ENCODE assay signal across 8 cellular contexts in the genomic region with DNA sequence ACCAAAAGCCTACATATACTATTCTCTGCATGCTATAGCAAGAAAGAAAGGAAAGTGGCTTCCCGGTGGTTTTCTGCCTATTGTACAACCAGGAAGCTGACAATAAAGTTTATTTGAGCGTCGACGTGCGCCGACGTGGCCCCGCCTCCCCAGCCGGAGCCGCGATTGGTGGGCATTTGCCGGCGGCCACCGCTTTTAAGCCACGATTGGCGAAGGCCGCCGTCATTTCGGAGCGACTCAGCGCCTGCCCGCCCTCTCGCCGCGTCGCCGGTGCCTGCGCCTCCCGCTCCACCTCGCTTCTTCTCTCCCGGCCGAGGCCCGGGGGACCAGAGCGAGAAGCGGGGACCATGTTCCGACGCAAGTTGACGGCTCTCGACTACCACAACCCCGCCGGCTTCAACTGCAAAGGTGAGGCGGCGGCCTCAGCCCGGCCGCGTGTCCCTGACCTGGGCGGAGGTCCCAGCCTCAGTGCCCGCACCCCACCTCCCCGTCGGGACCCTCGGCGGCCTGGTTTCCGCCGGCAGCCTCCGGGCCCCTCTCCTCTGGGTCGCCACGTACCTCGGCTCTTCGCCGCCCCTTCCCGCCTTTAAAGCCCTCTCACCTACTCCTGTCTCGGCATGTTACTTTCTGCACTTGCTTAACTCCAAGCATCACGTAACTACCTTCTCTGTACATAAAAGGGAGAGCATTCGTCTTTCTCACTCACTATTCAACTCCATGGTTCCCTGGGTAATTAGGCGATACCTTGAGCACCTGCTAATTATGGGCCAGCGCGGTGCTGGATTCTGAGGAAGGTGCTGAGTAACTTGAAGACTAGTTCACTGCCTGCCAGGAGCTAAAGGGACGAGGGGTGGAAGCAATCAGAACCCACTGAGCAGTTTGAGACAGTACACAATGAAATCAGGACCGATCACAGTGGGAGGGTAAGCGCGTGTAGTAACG. TPM values are rescaled to one million over a fixed set of nuclear protein-coding genes. Genes with fewer than 3 reads are reported as not detected.
DNase-seq lines count a peak whose midpoint lies in the region; ATAC-seq, FAIRE-seq and TF ChIP-seq lines count a peak whose summit lies in the region.

A gene (plus strand): TSS at position 254 of the 942 bp plus-strand sequence. CDS start 94 bp downstream, at position 348.

- ATAC-seq in HG02840 (IDR thresholded peaks at IDR 0.05; ENCODE audit: low FRiP score, unreplicated experiment) (peak; percentile 90), heart right ventricle (peak; percentile 98 to 100 (median 99))

- no peak for TF ChIP-seq CTCF in heart right ventricle (IDR thresholded peaks at IDR 0.05)
- no peak for TF ChIP-seq CTCF in progenitor cell of endocrine pancreas (IDR thresholded peaks at IDR 0.05; ENCODE audit: unreplicated experiment)

- peak; percentile 95 for TF ChIP-seq POLR2A in GM12892 (IDR thresholded peaks at IDR 0.05; ENCODE audit: low read depth, low read length)

- peak; percentile 78 for DNase-seq in GM12892 (ENCODE audit: insufficient read length)
- peak; percentile 57 for DNase-seq in NCI-H1436 treated with DMSO at 0.1 percent for 48 hours (lab: John Stamatoyannopoulos, UW)
- peak; percentile 93 for DNase-seq in amniotic epithelial cell (ENCODE audit: low read depth)
- DNase-seq in heart right ventricle = peak; percentile 95
- DNase-seq in progenitor cell of endocrine pancreas (ENCODE audit: low spot score, unreplicated experiment) = peak; percentile 85
- peak; percentile 94 for DNase-seq in ureter (ENCODE audit: low spot score)

- H3K27me3 ChIP-seq in heart right ventricle = no peaks in the 10 kb centered on the region

- peak within 1 kb of the TSS; percentile 90 for H3K4me3 Mint-ChIP-seq in progenitor cell of endocrine pancreas (ENCODE audit: low read depth)

- H3K36me3 ChIP-seq in heart right ventricle = peaks cover 0 to 38% (median 6%) of the 10 kb centered on the region in 9 donors

- FAIRE-seq in GM12892 (lab: Jason Lieb, UNC) = peak; percentile 99

- 0% methylated on average over 69 to 72 of the region's 72 CpGs for WGBS in heart right ventricle, 2 donors

- peak within 1 kb of the TSS; percentile 80 to 96 (median 93) for H3K4me3 ChIP-seq in heart right ventricle

- peaks cover 12% of the 10 kb centered on the region for H3K4me1 Mint-ChIP-seq in progenitor cell of endocrine pancreas (ENCODE audit: low read depth)

- peak within 1 kb of the TSS; percentile 88 for H3K27ac Mint-ChIP-seq in progenitor cell of endocrine pancreas

- intact Hi-C loops in T-helper 1 cell treated with Interleukin-12 subunit alpha and Interleukin-12 subunit beta and Interleukin-4 antibody, amounts not matched to agents 30 ng/mL and 1 ng/mL, for 36 hours (cut with micrococcal nuclease) = loop anchor here (1.0 to 10.0 kb wide), 13 partner anchors 10 to 1165 kb away; a partner anchor contains a TSS
- intact Hi-C loops in heart right ventricle (cut with DNase I) = loop anchor here in 5 of 10 donors (2.0 to 10.0 kb wide), 7 partner anchors 75 to 707 kb away; a partner anchor contains a TSS

- peaks cover 2% of the 10 kb centered on the region for H3K36me3 Mint-ChIP-seq in progenitor cell of endocrine pancreas (ENCODE audit: insufficient read depth)

- peaks cover 4% of the 10 kb centered on the region for H3K27me3 Mint-ChIP-seq in progenitor cell of endocrine pancreas

- H3K27ac ChIP-seq in heart right ventricle = peak within 1 kb of the TSS; percentile 82 to 96 (median 91)

- no peaks in the 10 kb centered on the region for H3K9me3 Mint-ChIP-seq in progenitor cell of endocrine pancreas (ENCODE audit: low read depth)

- H3K4me1 ChIP-seq in heart right ventricle = peaks cover 0 to 53% (median 46%) of the 10 kb centered on the region in 9 donors

- no peaks in the 10 kb centered on the region for H3K9me3 ChIP-seq in heart right ventricle

RNA-seq across cellular contexts. Expression of the gene that starts here (rescaled TPM):
- polyA plus RNA-seq in GM12892 (2012; ENCODE audit: missing spikeins) = 354 TPM
- total RNA-seq in T-helper 1 cell treated with Interleukin-12 subunit alpha and Interleukin-12 subunit beta and Interleukin-4 antibody, amounts not matched to agents 30 ng/mL and 1 ng/mL, for 36 hours = 168 and 175 TPM in 2 replicates
- total RNA-seq in heart right ventricle = 100 to 1,000 TPM; 181 to 258 (median 214) TPM
- 100 to 1,000 TPM; 178 to 276 TPM for polyA plus RNA-seq in heart right ventricle
- 233 and 247 TPM in 2 replicates for total RNA-seq in progenitor cell of endocrine pancreas
- 152 TPM for total RNA-seq in ureter

Comparison
In these comparisons a context has a peak if more than half of its experiments do, and no peak if none do; other contexts are left out.
1. Peak in every context shown above with its lines: DNase-seq, ATAC-seq, H3K4me3 ChIP-seq and H3K27ac ChIP-seq.